1 cellular context compared by ENCODE assay signal in the genomic region with DNA sequence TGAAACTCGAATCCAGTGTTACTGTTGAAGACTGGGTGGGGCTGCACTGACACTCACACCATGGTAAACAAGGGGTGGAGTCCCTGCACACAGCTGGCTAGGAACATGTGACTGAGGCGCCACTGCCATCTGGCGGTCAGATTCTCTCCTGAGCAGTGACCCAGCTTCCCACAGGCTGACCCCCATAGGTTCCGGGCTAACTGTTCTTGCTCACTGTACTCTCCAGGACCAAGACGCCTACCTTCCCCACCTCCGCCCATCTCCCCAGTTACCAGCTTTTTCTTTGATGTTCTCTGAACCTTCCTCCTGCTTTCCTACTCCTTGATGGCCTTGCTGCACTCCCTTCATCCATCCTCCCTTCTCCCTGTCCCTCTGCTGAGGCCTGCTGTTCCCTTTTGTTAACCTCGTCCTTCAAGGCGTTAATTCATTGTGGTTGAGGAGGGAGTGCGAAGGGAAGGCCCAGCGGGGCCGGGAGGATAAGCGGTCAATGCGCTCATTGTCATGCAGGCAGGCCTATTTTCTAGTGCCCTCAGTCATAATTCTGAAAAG.
A peak's percentile ranks its signal among the peaks of the same experiment; 100 is the strongest.
TF ChIP-seq lines count a peak whose summit lies in the region.

No MANE protein-coding gene starts in this region.

TF ChIP-seq in GM12878, 131 proteins besides CTCF, POLR2A, EP300 and RAD21 (continued from another document and continues in another):
- TF ChIP-seq, protein P1, sequence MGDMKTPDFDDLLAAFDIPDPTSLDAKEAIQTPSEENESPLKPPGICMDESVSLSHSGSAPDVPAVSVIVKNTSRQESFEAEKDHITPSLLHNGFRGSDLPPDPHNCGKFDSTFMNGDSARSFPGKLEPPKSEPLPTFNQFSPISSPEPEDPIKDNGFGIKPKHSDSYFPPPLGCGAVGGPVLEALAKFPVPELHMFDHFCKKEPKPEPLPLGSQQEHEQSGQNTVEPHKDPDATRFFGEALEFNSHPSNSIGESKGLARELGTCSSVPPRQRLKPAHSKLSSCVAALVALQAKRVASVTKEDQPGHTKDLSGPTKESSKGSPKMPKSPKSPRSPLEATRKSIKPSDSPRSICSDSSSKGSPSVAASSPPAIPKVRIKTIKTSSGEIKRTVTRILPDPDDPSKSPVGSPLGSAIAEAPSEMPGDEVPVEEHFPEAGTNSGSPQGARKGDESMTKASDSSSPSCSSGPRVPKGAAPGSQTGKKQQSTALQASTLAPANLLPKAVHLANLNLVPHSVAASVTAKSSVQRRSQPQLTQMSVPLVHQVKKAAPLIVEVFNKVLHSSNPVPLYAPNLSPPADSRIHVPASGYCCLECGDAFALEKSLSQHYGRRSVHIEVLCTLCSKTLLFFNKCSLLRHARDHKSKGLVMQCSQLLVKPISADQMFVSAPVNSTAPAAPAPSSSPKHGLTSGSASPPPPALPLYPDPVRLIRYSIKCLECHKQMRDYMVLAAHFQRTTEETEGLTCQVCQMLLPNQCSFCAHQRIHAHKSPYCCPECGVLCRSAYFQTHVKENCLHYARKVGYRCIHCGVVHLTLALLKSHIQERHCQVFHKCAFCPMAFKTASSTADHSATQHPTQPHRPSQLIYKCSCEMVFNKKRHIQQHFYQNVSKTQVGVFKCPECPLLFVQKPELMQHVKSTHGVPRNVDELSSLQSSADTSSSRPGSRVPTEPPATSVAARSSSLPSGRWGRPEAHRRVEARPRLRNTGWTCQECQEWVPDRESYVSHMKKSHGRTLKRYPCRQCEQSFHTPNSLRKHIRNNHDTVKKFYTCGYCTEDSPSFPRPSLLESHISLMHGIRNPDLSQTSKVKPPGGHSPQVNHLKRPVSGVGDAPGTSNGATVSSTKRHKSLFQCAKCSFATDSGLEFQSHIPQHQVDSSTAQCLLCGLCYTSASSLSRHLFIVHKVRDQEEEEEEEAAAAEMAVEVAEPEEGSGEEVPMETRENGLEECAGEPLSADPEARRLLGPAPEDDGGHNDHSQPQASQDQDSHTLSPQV (IDR thresholded peaks at IDR 0.05): no peak
- no peak for TF ChIP-seq IKZF2 (IDR thresholded peaks at IDR 0.05)
- TF ChIP-seq ETV6 (conservative IDR thresholded peaks at IDR 0.05 in 1 of 2, IDR thresholded peaks at IDR 0.05 in 1 of 2; ENCODE audit: borderline replicate concordance in 1 of 2, low read depth in 1 of 2): no peak
- TF ChIP-seq HSF1 (IDR thresholded peaks at IDR 0.05; ENCODE audit: low read depth, low read length): no peak
- no peak for TF ChIP-seq BCLAF1 (IDR thresholded peaks at IDR 0.05)
- TF ChIP-seq SMC3 (IDR thresholded peaks at IDR 0.05; ENCODE audit: borderline replicate concordance, low read length): peak; percentile 84
- TF ChIP-seq, protein P2, sequence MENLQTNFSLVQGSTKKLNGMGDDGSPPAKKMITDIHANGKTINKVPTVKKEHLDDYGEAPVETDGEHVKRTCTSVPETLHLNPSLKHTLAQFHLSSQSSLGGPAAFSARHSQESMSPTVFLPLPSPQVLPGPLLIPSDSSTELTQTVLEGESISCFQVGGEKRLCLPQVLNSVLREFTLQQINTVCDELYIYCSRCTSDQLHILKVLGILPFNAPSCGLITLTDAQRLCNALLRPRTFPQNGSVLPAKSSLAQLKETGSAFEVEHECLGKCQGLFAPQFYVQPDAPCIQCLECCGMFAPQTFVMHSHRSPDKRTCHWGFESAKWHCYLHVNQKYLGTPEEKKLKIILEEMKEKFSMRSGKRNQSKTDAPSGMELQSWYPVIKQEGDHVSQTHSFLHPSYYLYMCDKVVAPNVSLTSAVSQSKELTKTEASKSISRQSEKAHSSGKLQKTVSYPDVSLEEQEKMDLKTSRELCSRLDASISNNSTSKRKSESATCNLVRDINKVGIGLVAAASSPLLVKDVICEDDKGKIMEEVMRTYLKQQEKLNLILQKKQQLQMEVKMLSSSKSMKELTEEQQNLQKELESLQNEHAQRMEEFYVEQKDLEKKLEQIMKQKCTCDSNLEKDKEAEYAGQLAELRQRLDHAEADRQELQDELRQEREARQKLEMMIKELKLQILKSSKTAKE (IDR thresholded peaks at IDR 0.05; ENCODE audit: low read depth, poor library complexity, severe bottlenecking): no peak
- TF ChIP-seq, protein P3, sequence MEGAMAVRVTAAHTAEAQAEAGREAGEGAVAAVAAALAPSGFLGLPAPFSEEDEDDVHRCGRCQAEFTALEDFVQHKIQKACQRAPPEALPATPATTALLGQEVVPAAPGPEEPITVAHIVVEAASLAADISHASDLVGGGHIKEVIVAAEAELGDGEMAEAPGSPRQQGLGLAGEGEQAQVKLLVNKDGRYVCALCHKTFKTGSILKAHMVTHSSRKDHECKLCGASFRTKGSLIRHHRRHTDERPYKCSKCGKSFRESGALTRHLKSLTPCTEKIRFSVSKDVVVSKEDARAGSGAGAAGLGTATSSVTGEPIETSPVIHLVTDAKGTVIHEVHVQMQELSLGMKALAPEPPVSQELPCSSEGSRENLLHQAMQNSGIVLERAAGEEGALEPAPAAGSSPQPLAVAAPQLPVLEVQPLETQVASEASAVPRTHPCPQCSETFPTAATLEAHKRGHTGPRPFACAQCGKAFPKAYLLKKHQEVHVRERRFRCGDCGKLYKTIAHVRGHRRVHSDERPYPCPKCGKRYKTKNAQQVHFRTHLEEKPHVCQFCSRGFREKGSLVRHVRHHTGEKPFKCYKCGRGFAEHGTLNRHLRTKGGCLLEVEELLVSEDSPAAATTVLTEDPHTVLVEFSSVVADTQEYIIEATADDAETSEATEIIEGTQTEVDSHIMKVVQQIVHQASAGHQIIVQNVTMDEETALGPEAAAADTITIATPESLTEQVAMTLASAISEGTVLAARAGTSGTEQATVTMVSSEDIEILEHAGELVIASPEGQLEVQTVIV (IDR thresholded peaks at IDR 0.05; ENCODE audit: borderline replicate concordance, partially characterized antibody): no peak
- TF ChIP-seq ZZZ3 (IDR thresholded peaks at IDR 0.05; ENCODE audit: control insufficient read depth, insufficient read length, low read depth): no peak
- TF ChIP-seq TAF1 (IDR thresholded peaks at IDR 0.05; ENCODE audit: borderline replicate concordance, low read depth, low read length): no peak
- TF ChIP-seq MYC (IDR thresholded peaks at IDR 0.05; ENCODE audit: insufficient read depth, insufficient read length, insufficient replicate concordance, low read length, severe bottlenecking): no peak
- no peak for TF ChIP-seq MEF2A (IDR thresholded peaks at IDR 0.05; ENCODE audit: insufficient read depth, low read depth, low read length)
- TF ChIP-seq RUNX3 (IDR thresholded peaks at IDR 0.05; ENCODE audit: low read length): 0 out of 2 replicates have a peak, but pooled peaks have one; percentile 11
- TF ChIP-seq WRNIP1 (IDR thresholded peaks at IDR 0.05; ENCODE audit: borderline replicate concordance, low read depth, low read length): no peak
- TF ChIP-seq BCL3 (IDR thresholded peaks at IDR 0.05; ENCODE audit: borderline replicate concordance, insufficient read depth, low read depth, low read length, poor library complexity, severe bottlenecking): no peak
- no peak for TF ChIP-seq CHD1 (IDR thresholded peaks at IDR 0.05; ENCODE audit: low read depth, low read length)
- no peak for TF ChIP-seq ATF2 (IDR thresholded peaks at IDR 0.05; ENCODE audit: low read length)
- no peak for TF ChIP-seq NR2C2 (IDR thresholded peaks at IDR 0.05; ENCODE audit: borderline replicate concordance, control insufficient read depth, insufficient read length, low read depth)
- TF ChIP-seq SP1 (IDR thresholded peaks at IDR 0.05; ENCODE audit: low read depth, low read length): no peak
- TF ChIP-seq ASH2L (IDR thresholded peaks at IDR 0.05; ENCODE audit: borderline replicate concordance, low read depth): no peak
- no peak for TF ChIP-seq YBX1 (IDR thresholded peaks at IDR 0.05)
- TF ChIP-seq SUZ12 (IDR thresholded peaks at IDR 0.05; ENCODE audit: unreplicated experiment): no peak
- TF ChIP-seq GABPA (IDR thresholded peaks at IDR 0.05; ENCODE audit: low read depth): no peak
- no peak for TF ChIP-seq ZNF24 (IDR thresholded peaks at IDR 0.05)
- TF ChIP-seq, protein P4, sequence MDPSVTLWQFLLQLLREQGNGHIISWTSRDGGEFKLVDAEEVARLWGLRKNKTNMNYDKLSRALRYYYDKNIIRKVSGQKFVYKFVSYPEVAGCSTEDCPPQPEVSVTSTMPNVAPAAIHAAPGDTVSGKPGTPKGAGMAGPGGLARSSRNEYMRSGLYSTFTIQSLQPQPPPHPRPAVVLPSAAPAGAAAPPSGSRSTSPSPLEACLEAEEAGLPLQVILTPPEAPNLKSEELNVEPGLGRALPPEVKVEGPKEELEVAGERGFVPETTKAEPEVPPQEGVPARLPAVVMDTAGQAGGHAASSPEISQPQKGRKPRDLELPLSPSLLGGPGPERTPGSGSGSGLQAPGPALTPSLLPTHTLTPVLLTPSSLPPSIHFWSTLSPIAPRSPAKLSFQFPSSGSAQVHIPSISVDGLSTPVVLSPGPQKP (IDR thresholded peaks at IDR 0.05; ENCODE audit: low read depth, low read length): no peak
- no peak for TF ChIP-seq HDAC6 (IDR thresholded peaks at IDR 0.05; ENCODE audit: unreplicated experiment)
- peak; percentile 42; the same call in 1 of the 2 replicates for TF ChIP-seq MXI1 (IDR thresholded peaks at IDR 0.05; ENCODE audit: low read depth, low read length)
- TF ChIP-seq NFIC (IDR thresholded peaks at IDR 0.05; ENCODE audit: low read depth, low read length): no peak
- no peak for TF ChIP-seq CREB1 (IDR thresholded peaks at IDR 0.05; ENCODE audit: low read depth)
- TF ChIP-seq YY1 (IDR thresholded peaks at IDR 0.05; ENCODE audit: low read depth, low read length): peak; percentile 65; the same call in 1 of the 2 replicates
- TF ChIP-seq MEF2B (IDR thresholded peaks at IDR 0.05; ENCODE audit: partially characterized antibody, poor library complexity, severe bottlenecking): no peak
- TF ChIP-seq SRF (IDR thresholded peaks at IDR 0.05; ENCODE audit: low read depth in 2 of 2, low read length in 2 of 2): no peak
- TF ChIP-seq LARP7 (IDR thresholded peaks at IDR 0.05): no peak
- TF ChIP-seq ZBED1 (IDR thresholded peaks at IDR 0.05; ENCODE audit: borderline replicate concordance): no peak
- TF ChIP-seq NKRF (conservative IDR thresholded peaks at IDR 0.05): no peak
- no peak for TF ChIP-seq POU2F2 (IDR thresholded peaks at IDR 0.05; ENCODE audit: borderline replicate concordance, low read depth, low read length)
- no peak for TF ChIP-seq TCF7 (IDR thresholded peaks at IDR 0.05; ENCODE audit: borderline replicate concordance)
- TF ChIP-seq ZNF384 (IDR thresholded peaks at IDR 0.05; ENCODE audit: borderline replicate concordance, low read depth, low read length): no peak
- TF ChIP-seq ZNF207 (IDR thresholded peaks at IDR 0.05; ENCODE audit: borderline replicate concordance): no peak
